ENCODE assay signal across 8 cellular contexts in the genomic region with DNA sequence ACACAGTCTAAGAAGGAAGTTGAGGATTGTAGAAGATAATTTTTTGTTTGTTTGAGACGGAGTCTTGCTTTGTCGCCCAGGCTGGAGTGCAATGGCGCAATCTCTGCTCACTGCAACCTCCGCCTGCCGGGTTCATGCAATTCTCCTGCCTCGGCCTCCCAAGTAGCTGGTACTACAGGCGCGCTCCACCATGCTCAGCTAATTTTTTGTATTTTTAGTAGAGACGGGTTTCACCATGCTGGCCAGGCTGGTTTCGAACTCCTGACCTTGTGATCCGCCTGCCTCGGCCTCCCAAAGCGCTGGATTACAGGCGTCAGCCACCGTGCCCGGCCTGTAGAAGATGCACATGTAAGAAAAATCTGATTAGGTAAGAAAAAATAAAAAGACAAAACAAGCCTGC. TPM values are rescaled to one million over a fixed set of nuclear protein-coding genes. Genes with fewer than 3 reads are reported as not detected.
DNase-seq lines count a peak whose midpoint lies in the region; ATAC-seq, FAIRE-seq and TF ChIP-seq lines count a peak whose summit lies in the region.
"Not testable (repeated sequence)": the region's sequence is repeated elsewhere in the genome, so short reads cannot be mapped to it uniquely, and the experiment has no call there.

No MANE protein-coding gene starts in this region.

- peak overlapping the region; percentile 83 to 85 for H3K27ac Mint-ChIP-seq in T-cell
- peak overlapping the region; percentile 86 for H3K27ac Mint-ChIP-seq in activated naive CD8-positive, alpha-beta T cell

- H3K36me3 ChIP-seq in BLaER1 treated with 17β-estradiol and CSF1 and Interleukin-3, amounts not matched to agents 10 nM and 100 nM: peaks cover 45 to 55% (median 51%) of the 10 kb centered on the region in 11 experiments
- H3K36me3 ChIP-seq in HUES64 (ENCODE audit: insufficient read depth, low read length) (peaks cover 31% of the 10 kb centered on the region), H1 (ENCODE audit: control insufficient read depth in 2 of 4, insufficient read depth in 4 of 4, low read length in 3 of 4) (peaks cover 0 to 23% (median 3%) of the 10 kb centered on the region in 4 experiments; a peak in 2 of 8 replicates), neuron (ENCODE audit: insufficient read depth, low read length) (peaks cover 35% of the 10 kb centered on the region)
- not testable (repeated sequence) for H3K36me3 ChIP-seq in iPS-18a (ENCODE audit: control insufficient read depth, low read depth, low read length); subcutaneous abdominal adipose tissue (ENCODE audit: control insufficient read depth in 5 of 5, insufficient read depth in 5 of 5, low read length in 5 of 5)

- DNase-seq in T-cell; H1 (ENCODE audit: low read depth in 1 of 2, low spot score in 2 of 2): not testable (repeated sequence)

- not testable (repeated sequence) for TF ChIP-seq POLR2A in H1 (IDR thresholded peaks at IDR 0.05; ENCODE audit: control extremely low read depth in 1 of 2, low read depth in 2 of 2, low read length in 2 of 2)

- H3K4me3 Mint-ChIP-seq in T-cell: peak overlapping the region; percentile 68 to 93 (median 88)
- H3K4me3 Mint-ChIP-seq in activated naive CD8-positive, alpha-beta T cell: peak overlapping the region; percentile 96

- H2BK5ac ChIP-seq in H1 (ENCODE audit: low read depth, low read length): not testable (repeated sequence)

- peak overlapping the region; percentile 90 to 98 (median 96) for H3K4me3 ChIP-seq in BLaER1 treated with 17β-estradiol and CSF1 and Interleukin-3, amounts not matched to agents 10 nM and 100 nM
- H3K4me3 ChIP-seq in HUES64 (ENCODE audit: low read length) (peak overlapping the region; percentile 76), H1 (ENCODE audit: extremely low read depth in 1 of 4, insufficient read depth in 2 of 4, low read depth in 3 of 4, low read length in 4 of 4) (peak overlapping the region in 3 of 4 experiments; percentile 10 to 90 (median 77); a peak in 3 of 8 replicates), iPS-18a (ENCODE audit: low read length) (peak overlapping the region; percentile 97), neuron (ENCODE audit: low read length) (peak overlapping the region; percentile 95), subcutaneous abdominal adipose tissue (ENCODE audit: low read depth in 1 of 5, low read length in 5 of 5) (peak overlapping the region; percentile 80 to 96 (median 94))

- POLR2A ChIA-PET in T-cell (lab: Charles Lee): interaction anchor here (0.7 to 1.8 kb wide), 5 partner anchors 9 to 29 kb away, joined by 3 to 8 read pairs (median 5); no protein-coding TSS in a partner anchor
- POLR2A ChIA-PET in H1 (lab: Charles Lee; ENCODE audit: partially characterized antibody): interaction anchor here (0.6 to 1.6 kb wide), 4 partner anchors 13 to 318 kb away, joined by 3 to 6 read pairs (median 4); partner anchors contain the start of gene CELF6

- not testable (repeated sequence) for H2AFZ ChIP-seq in H1 (ENCODE audit: low read length); neuron (ENCODE audit: low read depth, low read length)

- H4K5ac ChIP-seq in H1 (ENCODE audit: insufficient read length, low read depth, low read length): not testable (repeated sequence)

- H2BK120ac ChIP-seq in H1 (replicated peaks; ENCODE audit: low read depth, low read length): not testable (repeated sequence)

- H4K91ac ChIP-seq in H1 (replicated peaks; ENCODE audit: insufficient read length, low read length): not testable (repeated sequence)

- peak overlapping the region; percentile 92 to 100 (median 99) for H3K9ac ChIP-seq in BLaER1 treated with 17β-estradiol and CSF1 and Interleukin-3, amounts not matched to agents 10 nM and 100 nM
- H3K9ac ChIP-seq in HUES64 (ENCODE audit: low read depth, low read length); H1 (replicated peaks in 1 of 4; ENCODE audit: extremely low read depth in 1 of 4, low read depth in 3 of 4, low read length in 3 of 4); iPS-18a (ENCODE audit: low read length): not testable (repeated sequence)
- H3K9ac ChIP-seq in subcutaneous abdominal adipose tissue (ENCODE audit: low read length in 5 of 5): peak overlapping the region in 2 of 5 donors; percentile 100

- H3K4ac ChIP-seq in H1 (replicated peaks; ENCODE audit: insufficient read length, low read depth, low read length): not testable (repeated sequence)

- peak overlapping the region in 10 of 11 experiments; percentile 3 to 100 (median 98); a peak in 13 of 22 replicates for H3K27ac ChIP-seq in BLaER1 treated with 17β-estradiol and CSF1 and Interleukin-3, amounts not matched to agents 10 nM and 100 nM
- not testable (repeated sequence) for H3K27ac ChIP-seq in HUES64 (ENCODE audit: low read depth, low read length); H1 (ENCODE audit: low read depth, low read length); iPS-18a (ENCODE audit: low read length)
- H3K27ac ChIP-seq in subcutaneous abdominal adipose tissue (ENCODE audit: low read depth, low read length): peak overlapping the region; percentile 100

- not testable (repeated sequence) for H2AK5ac ChIP-seq in H1 (ENCODE audit: low read depth, low read length)

- H3K79me2 ChIP-seq in H1 (ENCODE audit: control insufficient read depth in 1 of 2, insufficient read depth in 2 of 2, low read length in 2 of 2): peaks cover 37 to 68% of the 10 kb centered on the region in 2 experiments

- not testable (repeated sequence) for TF ChIP-seq EP300 in H1 (IDR thresholded peaks at IDR 0.05; ENCODE audit: borderline replicate concordance in 1 of 2, low read depth in 2 of 2, low read length in 2 of 2)

- not testable (repeated sequence) for H3K56ac ChIP-seq in H1 (replicated peaks; ENCODE audit: insufficient read length, low read depth, low read length)

- not testable (repeated sequence) for ATAC-seq in T-cell (replicated peaks in 1 of 4)

- not testable (repeated sequence) for H3K23me2 ChIP-seq in H1 (ENCODE audit: low read depth, low read length)

- WGBS in HUES64: 95% methylated on average over 16 of the region's 16 CpGs
- 92% methylated on average over 16 of the region's 16 CpGs; no CpG with 5 or more reads in 1 of the 2 experiments for WGBS in H1 (ENCODE audit: extremely low coverage in 1 of 2, insufficient coverage in 1 of 2, insufficient read length in 1 of 2, insufficient replicate concordance in 2 of 2, low coverage in 1 of 2, low lambda C conversion rate in 2 of 2, missing lambda C conversion rate in 1 of 2), 2 experiments

- not testable (repeated sequence) for H3K18ac ChIP-seq in H1 (ENCODE audit: extremely low read depth, low read length)

- H3K4me2 ChIP-seq in BLaER1 treated with 17β-estradiol and CSF1 and Interleukin-3, amounts not matched to agents 10 nM and 100 nM: peak overlapping the region; percentile 86 to 97 (median 93)
- peak overlapping the region in 1 of 2 experiments; percentile 60; a peak in 2 of 4 replicates for H3K4me2 ChIP-seq in H1 (ENCODE audit: insufficient read depth in 1 of 2, low read depth in 2 of 2, low read length in 2 of 2)

- not testable (repeated sequence) for H3K14ac ChIP-seq in H1 (ENCODE audit: insufficient read length)

- H3K4me1 ChIP-seq in BLaER1 treated with 17β-estradiol and CSF1 and Interleukin-3, amounts not matched to agents 10 nM and 100 nM: peaks cover 26 to 69% (median 37%) of the 10 kb centered on the region in 10 experiments
- H3K4me1 ChIP-seq in HUES64 (ENCODE audit: insufficient read depth, low read length); H1 (replicated peaks in 1 of 4; ENCODE audit: control insufficient read depth in 3 of 4, insufficient read depth in 4 of 4, low read length in 3 of 4); iPS-18a (ENCODE audit: control insufficient read depth, low read depth, low read length): not testable (repeated sequence)
- H3K4me1 ChIP-seq in neuron (ENCODE audit: insufficient read depth, low read length): peaks cover 25% of the 10 kb centered on the region
- peaks cover 4 to 53% (median 45%) of the 10 kb centered on the region in 5 donors for H3K4me1 ChIP-seq in subcutaneous abdominal adipose tissue (ENCODE audit: control insufficient read depth in 5 of 5, insufficient read depth in 5 of 5, low read length in 5 of 5)

- not testable (repeated sequence) for TF ChIP-seq CTCF in H1 (IDR thresholded peaks at IDR 0.05; ENCODE audit: control extremely low read depth in 1 of 3, insufficient read depth in 1 of 3, low read depth in 1 of 3, low read length in 3 of 3)

- not testable (repeated sequence) for H3K79me1 ChIP-seq in H1 (ENCODE audit: low read depth, low read length)

- TF ChIP-seq RAD21 in H1 (IDR thresholded peaks at IDR 0.05 in 1 of 2, conservative IDR thresholded peaks at IDR 0.05 in 1 of 2; ENCODE audit: low read depth in 2 of 2, low read length in 2 of 2): not testable (repeated sequence)

- not testable (repeated sequence) for H4K8ac ChIP-seq in H1 (ENCODE audit: extremely low read depth, insufficient read depth, low read length)

- not testable (repeated sequence) for H3K27me3 ChIP-seq in BLaER1 treated with 17β-estradiol and CSF1 and Interleukin-3, amounts not matched to agents 10 nM and 100 nM; HUES64 (ENCODE audit: insufficient read depth, low read length); H1 (replicated peaks in 1 of 4; ENCODE audit: control insufficient read depth in 3 of 4, extremely low read depth in 1 of 4, insufficient read depth in 3 of 4, low read length in 3 of 4); iPS-18a (ENCODE audit: control insufficient read depth, insufficient read depth, low read length); neuron (ENCODE audit: insufficient read depth, low read length); subcutaneous abdominal adipose tissue (ENCODE audit: control insufficient read depth in 5 of 5, insufficient read depth in 4 of 5, low read length in 5 of 5)

- H3K23ac ChIP-seq in H1 (ENCODE audit: insufficient read length): not testable (repeated sequence)

- not testable (repeated sequence) for FAIRE-seq in H1 (lab: Jason Lieb, UNC)

- CTCF ChIA-PET in T-cell (lab: Charles Lee): interaction anchor here (0.6 to 0.7 kb wide), 2 partner anchors 17 to 264 kb away, joined by 3 read pairs; no protein-coding TSS in a partner anchor
- CTCF ChIA-PET in H1 (lab: Charles Lee; ENCODE audit: partially characterized antibody): interaction anchor here (1.3 kb wide), 1 partner anchor 24 kb away, joined by 3 read pairs; no protein-coding TSS in a partner anchor

- H4K20me1 ChIP-seq in BLaER1 treated with 17β-estradiol and CSF1 and Interleukin-3, amounts not matched to agents 10 nM and 100 nM: peaks cover 65 to 71% (median 70%) of the 10 kb centered on the region in 11 experiments
- H4K20me1 ChIP-seq in H1 (replicated peaks in 1 of 2; ENCODE audit: control insufficient read depth in 1 of 2, insufficient read depth in 2 of 2, low read length in 2 of 2): peaks cover 11 to 17% of the 10 kb centered on the region in 2 experiments

- not testable (repeated sequence) for H2BK15ac ChIP-seq in H1 (ENCODE audit: low read length)

- H3K36me3 Mint-ChIP-seq in T-cell: peaks cover 25% of the 10 kb centered on the region
- H3K36me3 Mint-ChIP-seq in activated naive CD8-positive, alpha-beta T cell: not testable (repeated sequence)

- not testable (repeated sequence) for H3K9me3 ChIP-seq in BLaER1 treated with 17β-estradiol and CSF1 and Interleukin-3, amounts not matched to agents 10 nM and 100 nM (replicated peaks in 1 of 11); HUES64 (ENCODE audit: insufficient read depth, low read depth, low read length); H1 (ENCODE audit: insufficient read depth in 2 of 2, low read depth in 1 of 2, low read length in 1 of 2); iPS-18a (ENCODE audit: control insufficient read depth, low read depth, low read length); neuron (ENCODE audit: low read length); subcutaneous abdominal adipose tissue (ENCODE audit: control insufficient read depth in 5 of 5, low read length in 5 of 5)

- not testable (repeated sequence) for H3K27me3 Mint-ChIP-seq in T-cell; activated naive CD8-positive, alpha-beta T cell

- H2BK12ac ChIP-seq in H1 (ENCODE audit: low read depth, low read length): not testable (repeated sequence)

- not testable (repeated sequence) for H3K9me3 Mint-ChIP-seq in T-cell; activated naive CD8-positive, alpha-beta T cell (ENCODE audit: low read depth)

- not testable (repeated sequence) for H2BK20ac ChIP-seq in H1 (ENCODE audit: low read length)

- H3K4me1 Mint-ChIP-seq in T-cell: peaks cover 71 to 84% (median 73%) of the 10 kb centered on the region in 3 donors
- H3K4me1 Mint-ChIP-seq in activated naive CD8-positive, alpha-beta T cell (ENCODE audit: low read depth): peaks cover 69% of the 10 kb centered on the region

RNA-seq across cellular contexts. Expression of gene ARIH1, which starts 2.2 kb away (rescaled TPM):
- polyA plus RNA-seq in HUES64 (2013, experiment 1 of 2): 69.1 TPM
- polyA plus RNA-seq in HUES64 (2013, experiment 2 of 2): 88.1 TPM
- 100 to 1,000 TPM; 163 to 207 (median 178) TPM for total RNA-seq in T-cell
- total RNA-seq in H1 (2021; fragmentation: NEBNext Ultra II Directional; extraction: Animal tissue kit (Norgen Biotek cat#: 25700)): 169 and 179 TPM in 2 replicates
- 15.6 and 32.7 TPM in 2 replicates for polyA plus RNA-seq in H1 (2011; rRNA removed)
- 33.0 TPM for polyA plus RNA-seq in H1 (2011; cell fraction: cytosol; rRNA removed)
- polyA plus RNA-seq in H1 (2011; cell fraction: nucleus; rRNA removed): 51.8 TPM
- 44.8 to 78.8 TPM (median 62.4 TPM) in 4 replicates for polyA plus RNA-seq in H1 (2012, experiment 1 of 2)
- 1.6 TPM for polyA plus RNA-seq in H1 (2012, experiment 2 of 2)
- 62.0 TPM for polyA plus RNA-seq in H1 (2013, experiment 1 of 2)
- 58.0 TPM for polyA plus RNA-seq in H1 (2013, experiment 2 of 2)
- 152 TPM in 2 replicates for polyA minus RNA-seq in H1 (2011; rRNA and poly(A)+ RNA removed)
- 124 TPM for polyA minus RNA-seq in H1 (2011; cell fraction: cytosol; rRNA and poly(A)+ RNA removed)
- 90.8 TPM for polyA minus RNA-seq in H1 (2011; cell fraction: nucleus; rRNA and poly(A)+ RNA removed)
